26 cellular contexts compared by ENCODE assay signal in genomic region chr1:243367314-243367713, GRCh38.
DNase-seq lines count a peak whose midpoint lies in the region; ATAC-seq, FAIRE-seq and TF ChIP-seq lines count a peak whose summit lies in the region.
"Had no signal": no experiment of that assay in that cellular context is flagged by ENCODE, and none has a peak within 500 bp of the region (broad histone marks: within the 10 kb centered on the region; RNA-seq: fewer than 3 reads in every experiment).

No MANE protein-coding gene starts in this region.

- no peak for TF ChIP-seq RAD21 in liver (IDR thresholded peaks at IDR 0.05)
- TF ChIP-seq RAD21 in HepG2 (CRISPR knock-in tag; IDR thresholded peaks at IDR 0.05), result no peak

- intact Hi-C loops in HepG2 (cut with micrococcal nuclease; ENCODE audit: unreplicated experiment), result no loop called here

- no peaks in the 10 kb centered on the region for H3K27me3 Mint-ChIP-seq in T-helper 17 cell
- H3K27me3 Mint-ChIP-seq: B cell; CD4-positive, alpha-beta T cell had no signal

- no peak for FAIRE-seq in HepG2 (lab: Jason Lieb, UNC)
- FAIRE-seq: A549, GM12878, GM12892, GM18507 had no signal

- no TSS peak for BruUV-seq in HepG2 (replicated peaks; lab: Mats Ljungman, UMichigan)

- H3K36me3 Mint-ChIP-seq in T-helper 17 cell (ENCODE audit: low read depth), result peaks cover 9% of the 10 kb centered on the region

- H3K4me3 ChIP-seq in liver (ENCODE audit: low read depth in 1 of 3, low read length in 3 of 3) (no peak overlapping the region), HepG2 (replicated peaks in 1 of 3; ENCODE audit: insufficient read depth in 1 of 3, low read depth in 2 of 3, low read length in 3 of 3) (no peak overlapping the region), Peyer's patch (no peak overlapping the region)
- H3K4me3 ChIP-seq: A549; BLaER1 treated with 17β-estradiol and CSF1 and Interleukin-3, amounts not matched to agents 10 nM and 100 nM; GM12878 had no signal

- no peaks in the 10 kb centered on the region for H3K27me3 ChIP-seq in liver (ENCODE audit: control insufficient read depth in 4 of 4, insufficient read depth in 4 of 4, low read length in 3 of 4)
- H3K27me3 ChIP-seq in HepG2 (ENCODE audit: control insufficient read depth in 1 of 2, insufficient read depth in 2 of 2, low read length in 2 of 2), result no peaks in the 10 kb centered on the region
- no peaks in the 10 kb centered on the region for H3K27me3 ChIP-seq in Peyer's patch
- H3K27me3 ChIP-seq: BLaER1 treated with 17β-estradiol and CSF1 and Interleukin-3, amounts not matched to agents 10 nM and 100 nM had no signal

- H3K4me1 ChIP-seq in liver (ENCODE audit: control insufficient read depth in 4 of 4, insufficient read depth in 4 of 4, low read length in 3 of 4) (peaks cover 0 to 17% (median 5%) of the 10 kb centered on the region in 4 donors), HepG2 (ENCODE audit: insufficient read depth, low read length) (no peaks in the 10 kb centered on the region), Peyer's patch (no peaks in the 10 kb centered on the region)
- H3K4me1 ChIP-seq: BLaER1 treated with 17β-estradiol and CSF1 and Interleukin-3, amounts not matched to agents 10 nM and 100 nM; Caco-2 had no signal

- CTCF ChIA-PET in HepG2 (lab: Yijun Ruan, JAX; ENCODE audit: low intra/inter-chr PET ratio, low total read pairs), result no interaction called here

- in situ Hi-C loops in HepG2 (cut with HindIII; ENCODE audit: extremely low pct_ligation_motif_present, low pct_unique_long_range_greater_than_20kb), result no loop called here

- no peak overlapping the region for H3K27ac Mint-ChIP-seq in T-helper 17 cell
- H3K27ac Mint-ChIP-seq: B cell; CD4-positive, alpha-beta T cell; CD8-positive, alpha-beta T cell had no signal

- TF ChIP-seq POLR2A in HepG2 (IDR thresholded peaks at IDR 0.05; ENCODE audit: insufficient read depth in 1 of 2, low read depth in 2 of 2, low read length in 2 of 2) (no peak), Peyer's patch (IDR thresholded peaks at IDR 0.05) (no peak)

- no peaks in the 10 kb centered on the region for H3K9me3 ChIP-seq in liver (ENCODE audit: control insufficient read depth in 4 of 4, low read length in 3 of 4)
- H3K9me3 ChIP-seq in HepG2 (ENCODE audit: low read length), result no peaks in the 10 kb centered on the region
- no peaks in the 10 kb centered on the region for H3K9me3 ChIP-seq in Peyer's patch
- no peaks in the 10 kb centered on the region for H3K9me3 ChIP-seq in T-helper 17 cell (ENCODE audit: control insufficient read depth, low read length, poor library complexity, severe bottlenecking)
- H3K9me3 ChIP-seq: A549, Caco-2 had no signal

- TF ChIP-seq CTCF in liver (IDR thresholded peaks at IDR 0.05; ENCODE audit: low read depth, low read length, missing input control) (no peak), HepG2 (CRISPR knock-in tag; IDR thresholded peaks at IDR 0.05) (no peak), Peyer's patch (IDR thresholded peaks at IDR 0.05) (no peak)

- no peak overlapping the region for H2AFZ ChIP-seq in HepG2 (ENCODE audit: low read length)

- H3K9ac ChIP-seq in liver (ENCODE audit: low read depth in 1 of 2, low read length in 2 of 2) (peak overlapping the region in 1 of 2 donors; percentile 11), HepG2 (ENCODE audit: insufficient read depth, low read depth, low read length) (no peak overlapping the region)
- H3K9ac ChIP-seq: BLaER1 treated with 17β-estradiol and CSF1 and Interleukin-3, amounts not matched to agents 10 nM and 100 nM had no signal

- no peak for ATAC-seq in HepG2
- ATAC-seq in left lobe of liver, result peak; percentile 77
- ATAC-seq in T-helper 17 cell, result no peak
- ATAC-seq: A549; CD8-positive, alpha-beta T cell; GM12878 had no signal

- no peak overlapping the region for H3K27ac ChIP-seq in liver (ENCODE audit: low read depth in 1 of 2, low read length in 2 of 2)
- no peak overlapping the region for H3K27ac ChIP-seq in HepG2 (ENCODE audit: extremely low read length, insufficient read depth, low read length)
- no peak overlapping the region for H3K27ac ChIP-seq in Peyer's patch
- H3K27ac ChIP-seq: 22Rv1; A549; BLaER1 treated with 17β-estradiol and CSF1 and Interleukin-3, amounts not matched to agents 10 nM and 100 nM; C4-2B had no signal

- H3K4me2 ChIP-seq in HepG2 (ENCODE audit: low read depth, low read length), result no peak overlapping the region
- H3K4me2 ChIP-seq: A549; BLaER1 treated with 17β-estradiol and CSF1 and Interleukin-3, amounts not matched to agents 10 nM and 100 nM had no signal

- no peaks in the 10 kb centered on the region for H3K79me2 ChIP-seq in HepG2 (ENCODE audit: insufficient read depth, low read length)

- H3K4me3 Mint-ChIP-seq in T-helper 17 cell, result no peak overlapping the region
- H3K4me3 Mint-ChIP-seq: B cell; CD4-positive, alpha-beta T cell; CD8-positive, alpha-beta T cell had no signal

- no peaks in the 10 kb centered on the region for H3K36me3 ChIP-seq in liver (ENCODE audit: control insufficient read depth in 4 of 4, insufficient read depth in 3 of 4, low read depth in 1 of 4, low read length in 3 of 4)
- no peaks in the 10 kb centered on the region for H3K36me3 ChIP-seq in HepG2 (replicated peaks in 1 of 2; ENCODE audit: control insufficient read depth in 1 of 2, insufficient read depth in 2 of 2, low read length in 2 of 2)
- H3K36me3 ChIP-seq in Peyer's patch, result no peaks in the 10 kb centered on the region

- no peaks in the 10 kb centered on the region for H4K20me1 ChIP-seq in HepG2 (ENCODE audit: insufficient read depth, low read length)
- H4K20me1 ChIP-seq: BLaER1 treated with 17β-estradiol and CSF1 and Interleukin-3, amounts not matched to agents 10 nM and 100 nM had no signal

- POLR2A ChIA-PET in HepG2 (lab: Yijun Ruan, JAX), result no interaction called here

- no peak for TF ChIP-seq EP300 in HepG2 (IDR thresholded peaks at IDR 0.05; ENCODE audit: low read depth in 2 of 2, low read length in 2 of 2)
- no peak for TF ChIP-seq EP300 in HepG2 (CRISPR knock-in tag; IDR thresholded peaks at IDR 0.05; ENCODE audit: borderline replicate concordance)

- no peaks in the 10 kb centered on the region for H3K4me1 Mint-ChIP-seq in T-helper 17 cell

- DNase-seq in HepG2 (ENCODE audit: low spot score) (no peak), DMS53 treated with DMSO at 0.1 percent for 48 hours (lab: John Stamatoyannopoulos, UW; ENCODE audit: unreplicated experiment) (peak; percentile 44), left lobe of liver (ENCODE audit: low spot score) (no peak), NCI-H2196 (lab: John Stamatoyannopoulos, UW; ENCODE audit: unreplicated experiment) (no peak), Peyer's patch (no peak), T-helper 17 cell (no peak)
- DNase-seq: AML-193; Caco-2; Calu3; CD4-positive, alpha-beta T cell; CD8-positive, alpha-beta T cell; DMS 273 treated with DMSO at 0.1 percent for 48 hours; DMS153; DMS79; DND-41; EL; GDM1 had no signal

TF ChIP-seq in liver, 16 proteins besides CTCF, POLR2A, EP300 and RAD21:
- TF ChIP-seq HNF4A (conservative IDR thresholded peaks at IDR 0.05) (peak; percentile 27 to 59), RXRA (IDR thresholded peaks at IDR 0.05) (peak in 1 of 2 donors; percentile 39), SP1 (IDR thresholded peaks at IDR 0.05) (no peak)

TF ChIP-seq in HepG2, 621 proteins besides CTCF, POLR2A, EP300 and RAD21 (continues in another document):
- TF ChIP-seq FOXP1 (IDR thresholded peaks at IDR 0.05), result no peak
- no peak for TF ChIP-seq FOXP1 (CRISPR knock-in tag; IDR thresholded peaks at IDR 0.05)
- TF ChIP-seq ZNF362 (CRISPR knock-in tag; IDR thresholded peaks at IDR 0.05; ENCODE audit: borderline replicate concordance), result no peak
- no peak for TF ChIP-seq NFYB (CRISPR knock-in tag; IDR thresholded peaks at IDR 0.05)
